In genomic region chr10:29543715-29544114, GRCh38 we compare ENCODE assay signal across 1 cellular context.
TF ChIP-seq lines count a peak whose summit lies in the region.

No MANE protein-coding gene starts in this region.

TF ChIP-seq in WTC11, 78 proteins besides CTCF, POLR2A, EP300 and RAD21 (continued from another document):
- TF ChIP-seq E2F4 (CRISPR knock-in tag; IDR thresholded peaks at IDR 0.05; ENCODE audit: borderline replicate concordance, low read depth) (no peak), ATF1 (CRISPR knock-in tag; IDR thresholded peaks at IDR 0.05) (no peak), RORB (CRISPR knock-in tag; IDR thresholded peaks at IDR 0.05) (no peak), KAT7 (CRISPR knock-in tag; IDR thresholded peaks at IDR 0.05; ENCODE audit: borderline replicate concordance) (no peak), ELF4 (CRISPR knock-in tag; IDR thresholded peaks at IDR 0.05; ENCODE audit: low read depth) (no peak), CBFB (CRISPR knock-in tag; IDR thresholded peaks at IDR 0.05; ENCODE audit: low read depth) (no peak)
- TF ChIP-seq, protein P1, sequence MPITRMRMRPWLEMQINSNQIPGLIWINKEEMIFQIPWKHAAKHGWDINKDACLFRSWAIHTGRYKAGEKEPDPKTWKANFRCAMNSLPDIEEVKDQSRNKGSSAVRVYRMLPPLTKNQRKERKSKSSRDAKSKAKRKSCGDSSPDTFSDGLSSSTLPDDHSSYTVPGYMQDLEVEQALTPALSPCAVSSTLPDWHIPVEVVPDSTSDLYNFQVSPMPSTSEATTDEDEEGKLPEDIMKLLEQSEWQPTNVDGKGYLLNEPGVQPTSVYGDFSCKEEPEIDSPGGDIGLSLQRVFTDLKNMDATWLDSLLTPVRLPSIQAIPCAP (CRISPR knock-in tag; IDR thresholded peaks at IDR 0.05): no peak
